In the genomic region with DNA sequence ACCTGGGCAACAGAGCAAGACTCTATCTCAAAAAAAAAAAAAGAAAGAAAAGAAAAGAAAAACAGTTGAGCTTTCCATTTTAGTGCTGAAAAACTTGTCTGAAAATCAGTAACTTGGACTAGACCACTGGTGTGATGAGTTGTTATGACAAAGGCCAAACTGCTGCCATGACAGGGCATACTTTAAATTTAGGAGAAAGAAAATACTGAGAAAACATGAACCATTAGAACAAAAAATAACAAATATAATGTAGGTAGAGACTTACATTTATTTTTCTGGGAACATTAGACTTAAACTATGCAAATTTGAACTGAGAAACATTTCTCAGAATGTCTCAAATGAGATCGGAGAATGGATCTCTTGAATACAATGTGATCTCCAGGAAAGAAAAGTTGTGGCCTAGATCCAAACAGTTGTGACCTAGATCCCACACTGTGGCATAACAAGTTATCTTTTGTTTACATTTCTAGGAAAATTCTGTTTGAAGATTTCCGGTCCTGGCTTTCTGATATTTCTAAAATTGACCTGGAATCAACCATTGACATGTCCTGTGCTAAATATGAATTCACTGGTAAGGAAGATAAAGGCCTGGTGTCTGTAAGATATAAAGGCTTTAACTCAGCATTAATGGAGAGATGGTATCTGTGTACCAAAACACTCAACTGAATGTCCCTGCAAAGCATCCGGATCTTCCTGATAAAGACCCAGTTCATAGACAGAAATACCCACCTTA, we compare ENCODE assay signal across 1 cellular context.
TF ChIP-seq lines count a peak whose summit lies in the region.

No MANE protein-coding gene starts in this region.

TF ChIP-seq in K562, 482 proteins besides CTCF, POLR2A, EP300 and RAD21 (continued from another document and continues in another):
- no peak for TF ChIP-seq HOMEZ (CRISPR knock-in tag; IDR thresholded peaks at IDR 0.05)
- peak; percentile 44; the same call in 1 of the 2 replicates for TF ChIP-seq DDX20 (tag; IDR thresholded peaks at IDR 0.05; ENCODE audit: low read depth)
- TF ChIP-seq ZNF41 (CRISPR knock-in tag; conservative IDR thresholded peaks at IDR 0.05): 0 out of 2 replicates have a peak, but pooled peaks have one; percentile 22
- TF ChIP-seq ETV1 (tag; conservative IDR thresholded peaks at IDR 0.05; ENCODE audit: low read depth): peak; percentile 49
- TF ChIP-seq, protein P1, sequence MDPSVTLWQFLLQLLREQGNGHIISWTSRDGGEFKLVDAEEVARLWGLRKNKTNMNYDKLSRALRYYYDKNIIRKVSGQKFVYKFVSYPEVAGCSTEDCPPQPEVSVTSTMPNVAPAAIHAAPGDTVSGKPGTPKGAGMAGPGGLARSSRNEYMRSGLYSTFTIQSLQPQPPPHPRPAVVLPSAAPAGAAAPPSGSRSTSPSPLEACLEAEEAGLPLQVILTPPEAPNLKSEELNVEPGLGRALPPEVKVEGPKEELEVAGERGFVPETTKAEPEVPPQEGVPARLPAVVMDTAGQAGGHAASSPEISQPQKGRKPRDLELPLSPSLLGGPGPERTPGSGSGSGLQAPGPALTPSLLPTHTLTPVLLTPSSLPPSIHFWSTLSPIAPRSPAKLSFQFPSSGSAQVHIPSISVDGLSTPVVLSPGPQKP (CRISPR knock-in tag; IDR thresholded peaks at IDR 0.05): no peak
- TF ChIP-seq, protein P2, sequence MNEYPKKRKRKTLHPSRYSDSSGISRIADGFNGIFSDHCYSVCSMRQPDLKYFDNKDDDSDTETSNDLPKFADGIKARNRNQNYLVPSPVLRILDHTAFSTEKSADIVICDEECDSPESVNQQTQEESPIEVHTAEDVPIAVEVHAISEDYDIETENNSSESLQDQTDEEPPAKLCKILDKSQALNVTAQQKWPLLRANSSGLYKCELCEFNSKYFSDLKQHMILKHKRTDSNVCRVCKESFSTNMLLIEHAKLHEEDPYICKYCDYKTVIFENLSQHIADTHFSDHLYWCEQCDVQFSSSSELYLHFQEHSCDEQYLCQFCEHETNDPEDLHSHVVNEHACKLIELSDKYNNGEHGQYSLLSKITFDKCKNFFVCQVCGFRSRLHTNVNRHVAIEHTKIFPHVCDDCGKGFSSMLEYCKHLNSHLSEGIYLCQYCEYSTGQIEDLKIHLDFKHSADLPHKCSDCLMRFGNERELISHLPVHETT (CRISPR knock-in tag; conservative IDR thresholded peaks at IDR 0.05 in 1 of 2, IDR thresholded peaks at IDR 0.05 in 1 of 2): peak in 1 of 2 experiments; percentile 62; a peak in 1 of 4 replicates
- no peak for TF ChIP-seq HMGN3 (IDR thresholded peaks at IDR 0.05; ENCODE audit: borderline replicate concordance, extremely low read depth, insufficient read length, low read depth, low read length)
- TF ChIP-seq FOXM1 (IDR thresholded peaks at IDR 0.05; ENCODE audit: low read depth): peak; percentile 94
- no peak for TF ChIP-seq FOXM1 (CRISPR knock-in tag; IDR thresholded peaks at IDR 0.05; ENCODE audit: low read depth)
- TF ChIP-seq TCF7 (IDR thresholded peaks at IDR 0.05; ENCODE audit: borderline replicate concordance): 0 out of 2 replicates have a peak, but pooled peaks have one; percentile 70
- peak; percentile 67; the same call in 1 of the 2 replicates for TF ChIP-seq FOXJ2 (tag; IDR thresholded peaks at IDR 0.05)
- TF ChIP-seq ZNF584 (CRISPR knock-in tag; IDR thresholded peaks at IDR 0.05; ENCODE audit: low read depth): 0 out of 2 replicates have a peak, but pooled peaks have one; percentile 24
- peak; percentile 97 for TF ChIP-seq ARID1B (IDR thresholded peaks at IDR 0.05)
- peak; percentile 95 for TF ChIP-seq TAL1 (IDR thresholded peaks at IDR 0.05)
- TF ChIP-seq ZBTB40 (IDR thresholded peaks at IDR 0.05): peak; percentile 13; the same call in 1 of the 2 replicates
- no peak for TF ChIP-seq ZBTB40 (CRISPR knock-in tag; IDR thresholded peaks at IDR 0.05)
- TF ChIP-seq RNF219 (CRISPR knock-in tag; IDR thresholded peaks at IDR 0.05): no peak
- TF ChIP-seq NFE2 (IDR thresholded peaks at IDR 0.05; ENCODE audit: low read depth): peak; percentile 27
- no peak for TF ChIP-seq PHB (CRISPR knock-in tag; IDR thresholded peaks at IDR 0.05)
- no peak for TF ChIP-seq MTA3 (IDR thresholded peaks at IDR 0.05; ENCODE audit: borderline replicate concordance)
- TF ChIP-seq CTBP1 (IDR thresholded peaks at IDR 0.05; ENCODE audit: borderline replicate concordance): peak; percentile 56; the same call in 1 of the 2 replicates
- TF ChIP-seq KAT8 (IDR thresholded peaks at IDR 0.05; ENCODE audit: low read depth): no peak
- peak; percentile 50; the same call in 1 of the 2 replicates for TF ChIP-seq MBD2 (IDR thresholded peaks at IDR 0.05; ENCODE audit: borderline replicate concordance, low read depth)
- TF ChIP-seq ZNF23 (CRISPR knock-in tag; IDR thresholded peaks at IDR 0.05): no peak
- TF ChIP-seq STAT5A (IDR thresholded peaks at IDR 0.05; ENCODE audit: borderline replicate concordance, low read length): peak; percentile 60; the same call in 1 of the 2 replicates
- TF ChIP-seq HDAC3 (IDR thresholded peaks at IDR 0.05; ENCODE audit: borderline replicate concordance, partially characterized antibody): peak; percentile 97
- TF ChIP-seq POLR3G (IDR thresholded peaks at IDR 0.05; ENCODE audit: extremely low read depth, insufficient read length, insufficient replicate concordance): no peak
- TF ChIP-seq FIP1L1 (IDR thresholded peaks at IDR 0.05; ENCODE audit: low read depth, low read length, poor library complexity, severe bottlenecking): no peak
- TF ChIP-seq, protein P3, sequence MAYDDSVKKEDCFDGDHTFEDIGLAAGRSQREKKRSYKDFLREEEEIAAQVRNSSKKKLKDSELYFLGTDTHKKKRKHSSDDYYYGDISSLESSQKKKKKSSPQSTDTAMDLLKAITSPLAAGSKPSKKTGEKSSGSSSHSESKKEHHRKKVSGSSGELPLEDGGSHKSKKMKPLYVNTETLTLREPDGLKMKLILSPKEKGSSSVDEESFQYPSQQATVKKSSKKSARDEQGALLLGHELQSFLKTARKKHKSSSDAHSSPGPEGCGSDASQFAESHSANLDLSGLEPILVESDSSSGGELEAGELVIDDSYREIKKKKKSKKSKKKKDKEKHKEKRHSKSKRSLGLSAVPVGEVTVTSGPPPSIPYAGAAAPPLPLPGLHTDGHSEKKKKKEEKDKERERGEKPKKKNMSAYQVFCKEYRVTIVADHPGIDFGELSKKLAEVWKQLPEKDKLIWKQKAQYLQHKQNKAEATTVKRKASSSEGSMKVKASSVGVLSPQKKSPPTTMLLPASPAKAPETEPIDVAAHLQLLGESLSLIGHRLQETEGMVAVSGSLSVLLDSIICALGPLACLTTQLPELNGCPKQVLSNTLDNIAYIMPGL (CRISPR knock-in tag; IDR thresholded peaks at IDR 0.05): no peak
- no peak for TF ChIP-seq ZKSCAN8 (CRISPR knock-in tag; IDR thresholded peaks at IDR 0.05)
- TF ChIP-seq FOSL1 (tag; conservative IDR thresholded peaks at IDR 0.05): peak; percentile 67
- TF ChIP-seq, protein P4, sequence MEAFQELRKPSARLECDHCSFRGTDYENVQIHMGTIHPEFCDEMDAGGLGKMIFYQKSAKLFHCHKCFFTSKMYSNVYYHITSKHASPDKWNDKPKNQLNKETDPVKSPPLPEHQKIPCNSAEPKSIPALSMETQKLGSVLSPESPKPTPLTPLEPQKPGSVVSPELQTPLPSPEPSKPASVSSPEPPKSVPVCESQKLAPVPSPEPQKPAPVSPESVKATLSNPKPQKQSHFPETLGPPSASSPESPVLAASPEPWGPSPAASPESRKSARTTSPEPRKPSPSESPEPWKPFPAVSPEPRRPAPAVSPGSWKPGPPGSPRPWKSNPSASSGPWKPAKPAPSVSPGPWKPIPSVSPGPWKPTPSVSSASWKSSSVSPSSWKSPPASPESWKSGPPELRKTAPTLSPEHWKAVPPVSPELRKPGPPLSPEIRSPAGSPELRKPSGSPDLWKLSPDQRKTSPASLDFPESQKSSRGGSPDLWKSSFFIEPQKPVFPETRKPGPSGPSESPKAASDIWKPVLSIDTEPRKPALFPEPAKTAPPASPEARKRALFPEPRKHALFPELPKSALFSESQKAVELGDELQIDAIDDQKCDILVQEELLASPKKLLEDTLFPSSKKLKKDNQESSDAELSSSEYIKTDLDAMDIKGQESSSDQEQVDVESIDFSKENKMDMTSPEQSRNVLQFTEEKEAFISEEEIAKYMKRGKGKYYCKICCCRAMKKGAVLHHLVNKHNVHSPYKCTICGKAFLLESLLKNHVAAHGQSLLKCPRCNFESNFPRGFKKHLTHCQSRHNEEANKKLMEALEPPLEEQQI (IDR thresholded peaks at IDR 0.05): 0 out of 2 replicates have a peak, but pooled peaks have one; percentile 53
- TF ChIP-seq ZSCAN29 (IDR thresholded peaks at IDR 0.05): peak; percentile 83
- peak; percentile 75 for TF ChIP-seq SMARCC2 (IDR thresholded peaks at IDR 0.05; ENCODE audit: low read depth)
- no peak for TF ChIP-seq TRIM28 (IDR thresholded peaks at IDR 0.05)
